ENCODE assay signal across 8 cellular contexts in genomic region chr3:99878005-99878404, GRCh38.
DNase-seq lines count a peak whose midpoint lies in the region; ATAC-seq, FAIRE-seq and TF ChIP-seq lines count a peak whose summit lies in the region.

No MANE protein-coding gene starts in this region.

- ATAC-seq in HepG2: no peak

- intact Hi-C loops in Calu3 (cut with micrococcal nuclease; ENCODE audit: unreplicated experiment): loop anchor here (5.0 to 10.0 kb wide), 2 partner anchors 74 to 167 kb away; no protein-coding TSS in a partner anchor
- intact Hi-C loops in PC-9 (cut with micrococcal nuclease; ENCODE audit: unreplicated experiment): no loop called here
- intact Hi-C loops in HepG2 (cut with micrococcal nuclease; ENCODE audit: unreplicated experiment): loop anchor here (5.0 kb wide), 1 partner anchor 184 kb away; no protein-coding TSS in a partner anchor
- intact Hi-C loops in testis (cut with DNase I; ENCODE audit: low total_unique reads): no loop called here

- TF ChIP-seq RAD21 in HepG2 (CRISPR knock-in tag; IDR thresholded peaks at IDR 0.05): no peak

- H3K27ac ChIP-seq in PC-9: peak overlapping the region; percentile 60
- H3K27ac ChIP-seq in HepG2 (ENCODE audit: extremely low read length, insufficient read depth, low read length): no peak overlapping the region
- H3K27ac ChIP-seq in MM.1S (ENCODE audit: low read length): no peak overlapping the region
- peak overlapping the region in 1 of 2 donors; percentile 7 for H3K27ac ChIP-seq in testis

- H3K4me1 ChIP-seq in PC-9 (replicated peaks; ENCODE audit: insufficient read depth): peaks cover 48% of the 10 kb centered on the region
- H3K4me1 ChIP-seq in HepG2 (ENCODE audit: insufficient read depth, low read length): peaks cover 45% of the 10 kb centered on the region
- no peaks in the 10 kb centered on the region for H3K4me1 ChIP-seq in MM.1S (ENCODE audit: low read length)
- H3K4me1 ChIP-seq in testis: peaks cover 23% of the 10 kb centered on the region

- TF ChIP-seq EP300 in HepG2 (IDR thresholded peaks at IDR 0.05; ENCODE audit: low read depth in 2 of 2, low read length in 2 of 2) (no peak), HepG2 (CRISPR knock-in tag; IDR thresholded peaks at IDR 0.05; ENCODE audit: borderline replicate concordance) (no peak)

- POLR2A ChIA-PET in PC-9 (lab: Charles Lee; ENCODE audit: unreplicated experiment): interaction anchor here (0.5 to 0.7 kb wide), 3 partner anchors 11 to 523 kb away, joined by 3 to 4 read pairs (median 3); partner anchors contain the start of genes LNP1 and TOMM70
- POLR2A ChIA-PET in HepG2 (lab: Yijun Ruan, JAX): interaction anchor here (0.5 to 3.6 kb wide), 9 partner anchors 17 to 1743 kb away, joined by 3 to 18 read pairs (median 4); partner anchors contain the start of gene TBC1D23

- no peak for TF ChIP-seq CTCF in Calu3 (IDR thresholded peaks at IDR 0.05; ENCODE audit: unreplicated experiment)
- no peak for TF ChIP-seq CTCF in PC-9 (conservative IDR thresholded peaks at IDR 0.05)
- TF ChIP-seq CTCF in HepG2 (CRISPR knock-in tag; IDR thresholded peaks at IDR 0.05): no peak
- no peak for TF ChIP-seq CTCF in MM.1S (IDR thresholded peaks at IDR 0.05; ENCODE audit: low read length)
- TF ChIP-seq CTCF in testis (IDR thresholded peaks at IDR 0.05): no peak

- no peak overlapping the region for H3K27ac Mint-ChIP-seq in Calu3 (ENCODE audit: unreplicated experiment)

- H3K79me2 ChIP-seq in PC-9 (ENCODE audit: low read depth) (peaks cover 44% of the 10 kb centered on the region), HepG2 (ENCODE audit: insufficient read depth, low read length) (peaks cover 38% of the 10 kb centered on the region), MM.1S (ENCODE audit: low read length) (no peaks in the 10 kb centered on the region)

- H3K9me3 Mint-ChIP-seq in Calu3 (ENCODE audit: low read depth, unreplicated experiment): no peaks in the 10 kb centered on the region

- H3K27me3 ChIP-seq in PC-9 (ENCODE audit: insufficient read depth, low read depth): no peaks in the 10 kb centered on the region
- no peaks in the 10 kb centered on the region; a peak in 1 of 5 replicates for H3K27me3 ChIP-seq in HepG2 (ENCODE audit: control insufficient read depth in 1 of 2, insufficient read depth in 2 of 2, low read length in 2 of 2)
- no peaks in the 10 kb centered on the region for H3K27me3 ChIP-seq in MM.1S (replicated peaks; ENCODE audit: insufficient read depth, low read length)
- no peaks in the 10 kb centered on the region for H3K27me3 ChIP-seq in testis

- 100% methylated on average over 1 of the region's 1 CpG for WGBS in HepG2 (ENCODE audit: low lambda C conversion rate)
- 100% methylated on average over 1 of the region's 1 CpG for WGBS in testis, 2 donors

- H3K27me3 Mint-ChIP-seq in Calu3 (ENCODE audit: unreplicated experiment): no peaks in the 10 kb centered on the region

- H3K9me3 ChIP-seq in PC-9 (ENCODE audit: insufficient read depth, low read depth) (no peaks in the 10 kb centered on the region), HepG2 (ENCODE audit: low read length) (no peaks in the 10 kb centered on the region), MM.1S (replicated peaks; ENCODE audit: insufficient read depth, low read length) (no peaks in the 10 kb centered on the region), testis (no peaks in the 10 kb centered on the region)

- TF ChIP-seq POLR2A in HepG2 (IDR thresholded peaks at IDR 0.05; ENCODE audit: insufficient read depth in 1 of 2, low read depth in 2 of 2, low read length in 2 of 2): no peak
- no peak for TF ChIP-seq POLR2A in testis (IDR thresholded peaks at IDR 0.05)

- H3K9ac ChIP-seq in HepG2 (ENCODE audit: insufficient read depth, low read depth, low read length) (no peak overlapping the region), MM.1S (ENCODE audit: low read length) (no peak overlapping the region)

- in situ Hi-C loops in HepG2 (cut with HindIII; ENCODE audit: extremely low pct_ligation_motif_present, low pct_unique_long_range_greater_than_20kb): loop anchor here (10.0 kb wide), 1 partner anchor 167 kb away; no protein-coding TSS in a partner anchor

- peaks cover 14% of the 10 kb centered on the region for H3K36me3 Mint-ChIP-seq in Calu3 (ENCODE audit: insufficient read depth, unreplicated experiment)

- H3K4me1 Mint-ChIP-seq in Calu3 (ENCODE audit: low read depth, unreplicated experiment): peaks cover 13% of the 10 kb centered on the region

- H3K4me3 Mint-ChIP-seq in Calu3 (ENCODE audit: low read depth, unreplicated experiment): no peak overlapping the region

- H3K4me3 ChIP-seq in PC-9: no peak overlapping the region
- no peak overlapping the region for H3K4me3 ChIP-seq in HepG2 (replicated peaks in 1 of 3; ENCODE audit: insufficient read depth in 1 of 3, low read depth in 2 of 3, low read length in 3 of 3)
- no peak overlapping the region for H3K4me3 ChIP-seq in MM.1S (ENCODE audit: low read length)
- no peak overlapping the region for H3K4me3 ChIP-seq in testis

- DNase-seq in Calu3 (peak; percentile 31), HCEC 1CT (peak; percentile 91), PC-9 (peak in 1 of 2 experiments; percentile 86), HepG2 (ENCODE audit: low spot score) (peak; percentile 67), MM.1S (no peak), testis (no peak), NCI-H524 treated with DMSO at 0.1 percent for 48 hours (lab: John Stamatoyannopoulos, UW) (no peak)
- no peak for DNase-seq in effector CD8-positive, alpha-beta T cell (lab: John Stamatoyannopoulos, UW)

- H3K9me2 ChIP-seq in PC-9 (ENCODE audit: insufficient read depth) (no peaks in the 10 kb centered on the region), MM.1S (replicated peaks; ENCODE audit: insufficient read depth, low read length) (no peaks in the 10 kb centered on the region)

- H3F3A ChIP-seq in PC-9 (ENCODE audit: insufficient read depth, low read depth): peaks cover 12% of the 10 kb centered on the region; the same call in 1 of the 2 replicates
- H3F3A ChIP-seq in MM.1S (ENCODE audit: insufficient read depth, low read length): no peaks in the 10 kb centered on the region

- H3K4me2 ChIP-seq in PC-9 (peak overlapping the region; percentile 81), HepG2 (ENCODE audit: low read depth, low read length) (peak overlapping the region; percentile 92; the same call in 1 of the 2 replicates), MM.1S (ENCODE audit: low read depth, low read length) (no peak overlapping the region)

- no peaks in the 10 kb centered on the region for H3K36me3 ChIP-seq in PC-9 (ENCODE audit: low read depth)
- no peaks in the 10 kb centered on the region for H3K36me3 ChIP-seq in HepG2 (replicated peaks in 1 of 2; ENCODE audit: control insufficient read depth in 1 of 2, insufficient read depth in 2 of 2, low read length in 2 of 2)
- no peaks in the 10 kb centered on the region for H3K36me3 ChIP-seq in MM.1S (replicated peaks; ENCODE audit: insufficient read depth, low read length)
- no peaks in the 10 kb centered on the region for H3K36me3 ChIP-seq in testis (ENCODE audit: low read depth, missing control alignments)

- H4K20me1 ChIP-seq in PC-9 (ENCODE audit: insufficient read depth): no peaks in the 10 kb centered on the region
- peaks cover 6% of the 10 kb centered on the region for H4K20me1 ChIP-seq in HepG2 (ENCODE audit: insufficient read depth, low read length)
- no peaks in the 10 kb centered on the region for H4K20me1 ChIP-seq in MM.1S (ENCODE audit: insufficient read depth, low read length)

- BruUV-seq in Calu3 (replicated peaks; lab: Mats Ljungman, UMichigan) (no TSS peak), PC-9 (replicated peaks; lab: Mats Ljungman, UMichigan) (no TSS peak), HepG2 (replicated peaks; lab: Mats Ljungman, UMichigan) (no TSS peak)

- CTCF ChIA-PET in Calu3 (lab: Charles Lee): interaction anchor here (0.8 to 1.2 kb wide), 4 partner anchors 11 to 376 kb away, joined by 3 to 5 read pairs (median 4); no protein-coding TSS in a partner anchor
- CTCF ChIA-PET in PC-9 (lab: Charles Lee): interaction anchor here (0.5 kb wide), 1 partner anchor 581 kb away, joined by 3 read pairs; no protein-coding TSS in a partner anchor
- CTCF ChIA-PET in HepG2 (lab: Yijun Ruan, JAX; ENCODE audit: low intra/inter-chr PET ratio, low total read pairs): no interaction called here

- no peak overlapping the region for H2AFZ ChIP-seq in PC-9
- no peak overlapping the region for H2AFZ ChIP-seq in HepG2 (ENCODE audit: low read length)
- no peak overlapping the region for H2AFZ ChIP-seq in MM.1S (ENCODE audit: low read length)

- no peak for FAIRE-seq in HepG2 (lab: Jason Lieb, UNC)

TF ChIP-seq in HepG2, 621 proteins besides CTCF, POLR2A, EP300 and RAD21 (continues in another document):
- TF ChIP-seq ZNF670 (CRISPR knock-in tag; IDR thresholded peaks at IDR 0.05; ENCODE audit: borderline replicate concordance) (no peak), ARID2 (CRISPR knock-in tag; IDR thresholded peaks at IDR 0.05; ENCODE audit: borderline replicate concordance) (no peak), REL (CRISPR knock-in tag; conservative IDR thresholded peaks at IDR 0.05) (no peak), ATF6 (CRISPR knock-in tag; conservative IDR thresholded peaks at IDR 0.05) (no peak), ZNF180 (CRISPR knock-in tag; IDR thresholded peaks at IDR 0.05; ENCODE audit: borderline replicate concordance, low read depth) (no peak), MED8 (CRISPR knock-in tag; IDR thresholded peaks at IDR 0.05; ENCODE audit: insufficient replicate concordance) (no peak), STAG1 (CRISPR knock-in tag; IDR thresholded peaks at IDR 0.05) (no peak), SP4 (CRISPR knock-in tag; IDR thresholded peaks at IDR 0.05) (no peak), MIER3 (CRISPR knock-in tag; IDR thresholded peaks at IDR 0.05; ENCODE audit: borderline replicate concordance) (no peak), PPARG (CRISPR knock-in tag; conservative IDR thresholded peaks at IDR 0.05) (no peak), ZMAT5 (CRISPR knock-in tag; IDR thresholded peaks at IDR 0.05; ENCODE audit: borderline replicate concordance, low read depth) (no peak)

Comparison
In these comparisons a context has a peak if more than half of its experiments do, and no peak if none do; other contexts are left out.
1. DNase-seq: peak in Calu3 (single experiment), HCEC 1CT (single experiment) and HepG2 (single experiment); none in MM.1S (single experiment), testis (single experiment), NCI-H524 treated with DMSO at 0.1 percent for 48 hours (single experiment) and effector CD8-positive, alpha-beta T cell (single experiment).
2. intact Hi-C loops: an anchor here in Calu3 (5.0 to 10.0 kb wide) and HepG2 (5.0 kb wide); none called in PC-9 and testis.